Comparison of ENCODE assay signal across 27 cellular contexts in the genomic region with DNA sequence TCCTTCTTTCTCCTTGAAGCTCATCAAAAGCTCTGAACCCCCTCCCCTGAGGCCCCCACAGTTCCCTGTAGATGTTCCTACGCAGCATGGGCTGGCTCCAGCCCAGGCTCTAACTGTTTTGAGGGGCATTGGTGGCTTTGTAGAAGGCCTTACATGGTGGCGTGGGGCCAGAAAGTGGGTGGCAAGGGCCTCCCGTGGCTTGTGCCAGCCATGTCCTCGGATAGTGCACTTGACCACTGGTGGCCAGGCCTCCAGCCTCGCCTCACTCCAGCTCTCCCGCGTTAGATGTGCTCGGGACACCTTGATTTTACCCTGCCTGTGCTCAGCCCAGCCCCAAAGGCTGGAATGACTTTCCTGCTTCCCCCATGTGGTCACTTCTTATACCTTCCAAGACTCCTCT.
"Had no signal": no experiment of that assay in that cellular context is flagged by ENCODE, and none has a peak within 500 bp of the region (broad histone marks: within the 10 kb centered on the region; RNA-seq: fewer than 3 reads in every experiment).

No MANE protein-coding gene starts in this region.

- H3K4me3 Mint-ChIP-seq: activated CD8-positive, alpha-beta T cell treated with anti-CD3 and anti-CD28 coated beads, Interleukin-2, amount 10 ng/mL, durations not matched to agents 7 days and 5 days; activated naive CD4-positive, alpha-beta T cell treated with anti-CD3 and anti-CD28 coated beads, Interleukin-2, amount 10 ng/mL, durations not matched to agents 7 days and 5 days; activated naive CD8-positive, alpha-beta T cell treated with anti-CD3 and anti-CD28 coated beads, Interleukin-2, amount 10 ng/mL, durations not matched to agents 7 days and 5 days; activated T-cell treated with anti-CD3 and anti-CD28 coated beads, Interleukin-2, amount 50 U/mL, for 24 hours; brain; natural killer cell treated with Interleukin-12 subunit alpha and Interleukin-12 subunit beta and Interleukin-15 and Interleukin-18, amount 100 ng/mL, for 72 hours; T-helper 17 cell had no signal

- DNase-seq: activated CD4-positive, alpha-beta T cell treated with anti-CD3 and anti-CD28 coated beads for 48 hours; activated gamma-delta T cell; activated naive CD4-positive, alpha-beta T cell treated with anti-CD3 and anti-CD28 coated beads, Interleukin-2, amount 10 ng/mL, durations not matched to agents 7 days and 5 days; activated naive CD8-positive, alpha-beta T cell treated with anti-CD3 and anti-CD28 coated beads, Interleukin-2, amount 10 ng/mL, durations not matched to agents 7 days and 5 days; activated T-cell treated with anti-CD3 and anti-CD28 coated beads, Interleukin-2, amount 50 U/mL, for 24 hours; cortex of kidney; foreskin fibroblast; hippocampal formation; left colon; mesenchymal stem cell; stimulated activated CD4-positive, alpha-beta T cell treated with anti-CD3 and anti-CD28 coated beads, Interleukin-2, amount 100 ng/mL, for 48 hours; stimulated activated naive CD4-positive, alpha-beta T cell treated with Interleukin-2 at 50 U/mL for 16 hours; T-helper 17 cell; T1000; transverse colon; WERI-Rb-1 had no signal

- ATAC-seq: activated CD4-positive, CD25-positive, alpha-beta regulatory T cell treated with anti-CD3 and anti-CD28 coated beads, Interleukin-2, amount 50 U/mL, for 24 hours; activated CD8-positive, alpha-beta T cell treated with anti-CD3 and anti-CD28 coated beads, Interleukin-2, amount 10 ng/mL, durations not matched to agents 7 days and 5 days; left colon; natural killer cell treated with Interleukin-12 subunit alpha and Interleukin-12 subunit beta and Interleukin-15 and Interleukin-18, amount 100 ng/mL, for 72 hours; SK-N-SH treated with all-trans-retinoic acid at 6 μM for 48 hours; T-helper 17 cell had no signal

- H3K9me3 Mint-ChIP-seq: activated naive CD4-positive, alpha-beta T cell treated with anti-CD3 and anti-CD28 coated beads, Interleukin-2, amount 10 ng/mL, durations not matched to agents 7 days and 5 days; activated naive CD8-positive, alpha-beta T cell treated with anti-CD3 and anti-CD28 coated beads, Interleukin-2, amount 10 ng/mL, durations not matched to agents 7 days and 5 days; activated T-cell treated with anti-CD3 and anti-CD28 coated beads, Interleukin-2, amount 50 U/mL, for 24 hours; brain; natural killer cell treated with Interleukin-12 subunit alpha and Interleukin-12 subunit beta and Interleukin-15 and Interleukin-18, amount 100 ng/mL, for 72 hours had no signal

- H3K4me2 ChIP-seq: smooth muscle cell had no signal

- H3K4me1 Mint-ChIP-seq: activated naive CD4-positive, alpha-beta T cell treated with anti-CD3 and anti-CD28 coated beads, Interleukin-2, amount 10 ng/mL, durations not matched to agents 7 days and 5 days; activated naive CD8-positive, alpha-beta T cell treated with anti-CD3 and anti-CD28 coated beads, Interleukin-2, amount 10 ng/mL, durations not matched to agents 7 days and 5 days; brain; T-helper 17 cell had no signal

- H3K27ac ChIP-seq: ascending aorta, cardiac muscle cell, transverse colon, WERI-Rb-1 had no signal

- H3K27me3 Mint-ChIP-seq: activated naive CD4-positive, alpha-beta T cell treated with anti-CD3 and anti-CD28 coated beads, Interleukin-2, amount 10 ng/mL, durations not matched to agents 7 days and 5 days; activated naive CD8-positive, alpha-beta T cell treated with anti-CD3 and anti-CD28 coated beads, Interleukin-2, amount 10 ng/mL, durations not matched to agents 7 days and 5 days; activated T-cell treated with anti-CD3 and anti-CD28 coated beads, Interleukin-2, amount 50 U/mL, for 24 hours had no signal

- FAIRE-seq: endothelial cell of umbilical vein, keratinocyte had no signal

- H3K9me3 ChIP-seq: ascending aorta, transverse colon had no signal

- H3K4me3 ChIP-seq: ascending aorta, cardiac muscle cell, smooth muscle cell, transverse colon had no signal

- H3K36me3 Mint-ChIP-seq: activated naive CD4-positive, alpha-beta T cell treated with anti-CD3 and anti-CD28 coated beads, Interleukin-2, amount 10 ng/mL, durations not matched to agents 7 days and 5 days; activated naive CD8-positive, alpha-beta T cell treated with anti-CD3 and anti-CD28 coated beads, Interleukin-2, amount 10 ng/mL, durations not matched to agents 7 days and 5 days; brain; natural killer cell treated with Interleukin-12 subunit alpha and Interleukin-12 subunit beta and Interleukin-15 and Interleukin-18, amount 100 ng/mL, for 72 hours had no signal

- H3K36me3 ChIP-seq: ascending aorta, cardiac muscle cell, transverse colon, WERI-Rb-1 had no signal

- H3K27ac Mint-ChIP-seq: activated CD8-positive, alpha-beta T cell treated with anti-CD3 and anti-CD28 coated beads, Interleukin-2, amount 10 ng/mL, durations not matched to agents 7 days and 5 days; activated naive CD4-positive, alpha-beta T cell treated with anti-CD3 and anti-CD28 coated beads, Interleukin-2, amount 10 ng/mL, durations not matched to agents 7 days and 5 days; activated naive CD8-positive, alpha-beta T cell treated with anti-CD3 and anti-CD28 coated beads, Interleukin-2, amount 10 ng/mL, durations not matched to agents 7 days and 5 days; activated T-cell treated with anti-CD3 and anti-CD28 coated beads, Interleukin-2, amount 50 U/mL, for 24 hours; brain; natural killer cell treated with Interleukin-12 subunit alpha and Interleukin-12 subunit beta and Interleukin-15 and Interleukin-18, amount 100 ng/mL, for 72 hours; progenitor cell of endocrine pancreas; T-helper 17 cell had no signal

- H3K27me3 ChIP-seq: ascending aorta, cardiac muscle cell, transverse colon had no signal

- H3K4me1 ChIP-seq: ascending aorta, transverse colon had no signal
